Comparison of ENCODE assay signal across 8 cellular contexts in genomic region chr22:17213976-17214375, GRCh38. TPM values are rescaled to one million over a fixed set of nuclear protein-coding genes. Genes with fewer than 3 reads are reported as not detected.
A peak's percentile ranks its signal among the peaks of the same experiment; 100 is the strongest.
DNase-seq lines count a peak whose midpoint lies in the region; ATAC-seq, FAIRE-seq and TF ChIP-seq lines count a peak whose summit lies in the region.

No MANE protein-coding gene starts in this region.

- FAIRE-seq in K562 (lab: Jason Lieb, UNC), result peak; percentile 87

- no peak for TF ChIP-seq POLR2A in K562 (conservative IDR thresholded peaks at IDR 0.05)

- CTCF ChIA-PET in K562 (lab: Yijun Ruan, JAX; ENCODE audit: low intra/inter-chr PET ratio), result no interaction called here

- intact Hi-C loops in K562 (cut with micrococcal nuclease) (no loop called here), upper lobe of right lung (cut with DNase I) (no loop called here)

- 0% methylated on average over 7 of the region's 7 CpGs for WGBS in K562 (ENCODE audit: insufficient coverage, low coverage, missing lambda C conversion rate)
- 49 to 53% methylated on average over 7 of the region's 7 CpGs for WGBS in lung, 2 donors

- H3K36me3 ChIP-seq in SJCRH30, result no peaks in the 10 kb centered on the region
- H3K36me3 ChIP-seq in K562 (ENCODE audit: control insufficient read depth, insufficient read depth, low read length), result no peaks in the 10 kb centered on the region
- no peaks in the 10 kb centered on the region for H3K36me3 ChIP-seq in lung (ENCODE audit: control insufficient read depth in 2 of 2, insufficient read depth in 2 of 2, low read length in 2 of 2)
- no peaks in the 10 kb centered on the region for H3K36me3 ChIP-seq in upper lobe of right lung

- no peak overlapping the region for H2AFZ ChIP-seq in K562 (ENCODE audit: low read depth, low read length)

- no TSS peak for BruUV-seq in K562 (replicated peaks; lab: Mats Ljungman, UMichigan)

- H3K27me3 ChIP-seq in SJCRH30, result no peaks in the 10 kb centered on the region
- peaks cover 11 to 22% of the 10 kb centered on the region in 2 experiments; a peak in 3 of 5 replicates for H3K27me3 ChIP-seq in K562 (ENCODE audit: control insufficient read depth in 2 of 2, insufficient read depth in 2 of 2, low read length in 2 of 2)
- H3K27me3 ChIP-seq in lung (ENCODE audit: control insufficient read depth, insufficient read depth), result no peaks in the 10 kb centered on the region
- H3K27me3 ChIP-seq in upper lobe of right lung, result no peaks in the 10 kb centered on the region

- POLR2A ChIA-PET in K562 (lab: Yijun Ruan, JAX), result interaction anchor here (0.8 to 1.0 kb wide), 2 partner anchors 46 to 293 kb away, joined by 3 read pairs; no protein-coding TSS in a partner anchor

- H3K79me2 ChIP-seq in K562 (ENCODE audit: control insufficient read depth, insufficient read depth, low read length), result no peaks in the 10 kb centered on the region

- TF ChIP-seq EP300 in K562 (IDR thresholded peaks at IDR 0.05; ENCODE audit: low read length), result no peak

- in situ Hi-C loops in K562 (cut with MboI), result no loop called here

- H4K20me1 ChIP-seq in K562 (replicated peaks; ENCODE audit: control insufficient read depth, insufficient read depth, low read length), result no peaks in the 10 kb centered on the region

- ATAC-seq in K562 (peak; percentile 93), lung (ENCODE audit: insufficient read depth, low FRiP score) (no peak), upper lobe of right lung (peak; percentile 81), HG03571 (IDR thresholded peaks at IDR 0.05; ENCODE audit: unreplicated experiment) (no peak), GM21515 (IDR thresholded peaks at IDR 0.05; ENCODE audit: unreplicated experiment) (no peak)

- H3K4me1 ChIP-seq in SJCRH30, result no peaks in the 10 kb centered on the region
- H3K4me1 ChIP-seq in K562 (replicated peaks in 1 of 2; ENCODE audit: control insufficient read depth in 2 of 2, insufficient read depth in 2 of 2, low read length in 2 of 2), result no peaks in the 10 kb centered on the region
- no peaks in the 10 kb centered on the region for H3K4me1 ChIP-seq in lung (ENCODE audit: control insufficient read depth in 2 of 2, insufficient read depth in 2 of 2, low read length in 2 of 2)
- H3K4me1 ChIP-seq in upper lobe of right lung, result no peaks in the 10 kb centered on the region

- no peaks in the 10 kb centered on the region for H3K9me1 ChIP-seq in K562 (ENCODE audit: control insufficient read depth, insufficient read depth, low read length)

- no peaks in the 10 kb centered on the region for H3K9me3 ChIP-seq in SJCRH30 (replicated peaks)
- no peaks in the 10 kb centered on the region for H3K9me3 ChIP-seq in K562 (replicated peaks; ENCODE audit: control insufficient read depth, insufficient read depth, low read depth, low read length)
- no peaks in the 10 kb centered on the region for H3K9me3 ChIP-seq in lung (ENCODE audit: control insufficient read depth in 2 of 2, insufficient read depth in 1 of 2, low read length in 1 of 2)
- no peaks in the 10 kb centered on the region for H3K9me3 ChIP-seq in upper lobe of right lung

- no peak overlapping the region for H3K4me2 ChIP-seq in K562 (ENCODE audit: insufficient read depth, low read length)

- H3K4me3 ChIP-seq in SJCRH30 (no peak overlapping the region), K562 (no peak overlapping the region), lung (no peak overlapping the region), upper lobe of right lung (no peak overlapping the region)

- H3K27ac ChIP-seq in SJCRH30, result no peak overlapping the region
- H3K27ac ChIP-seq in K562 (ENCODE audit: extremely low read depth, low read depth, low read length), result no peak overlapping the region
- no peak overlapping the region for H3K27ac ChIP-seq in lung (ENCODE audit: low read depth in 1 of 2, low read length in 1 of 2)
- H3K27ac ChIP-seq in upper lobe of right lung, result no peak overlapping the region

- TF ChIP-seq CTCF in K562 (IDR thresholded peaks at IDR 0.05 in 2 of 3, conservative IDR thresholded peaks at IDR 0.05 in 1 of 3; ENCODE audit: insufficient read depth in 2 of 3, low read depth in 1 of 3, low read length in 3 of 3), result peak; percentile 57 to 69 (median 61)
- TF ChIP-seq CTCF in lung (IDR thresholded peaks at IDR 0.05; ENCODE audit: control extremely low read depth, extremely low read depth), result no peak
- peak; percentile 46 for TF ChIP-seq CTCF in upper lobe of right lung (IDR thresholded peaks at IDR 0.05)

- TF ChIP-seq RAD21 in K562 (CRISPR knock-in tag; conservative IDR thresholded peaks at IDR 0.05 in 1 of 2, IDR thresholded peaks at IDR 0.05 in 1 of 2), result peak in 1 of 2 experiments; percentile 40; a peak in 1 of 4 replicates

- DNase-seq in NCI-H146 (lab: John Stamatoyannopoulos, UW), result peak; percentile 6
- no peak for DNase-seq in NCI-H146 treated with DMSO at 0.1 percent for 48 hours (lab: John Stamatoyannopoulos, UW; ENCODE audit: unreplicated experiment)
- peak; percentile 57 to 71 for DNase-seq in SJCRH30
- peak; percentile 51 to 62 (median 60) for DNase-seq in K562 (ENCODE audit: extremely low read depth in 1 of 4, low spot score in 3 of 4)
- DNase-seq in lung (ENCODE audit: low spot score), result peak; percentile 67
- DNase-seq in upper lobe of right lung, result peak; percentile 75

- no peak overlapping the region for H3K9ac ChIP-seq in K562 (ENCODE audit: insufficient read depth in 1 of 2, low read depth in 2 of 2, low read length in 2 of 2)

TF ChIP-seq in K562, 482 proteins besides CTCF, POLR2A, EP300 and RAD21:
- TF ChIP-seq FOXO4 (CRISPR knock-in tag; IDR thresholded peaks at IDR 0.05) (no peak), NFIC (IDR thresholded peaks at IDR 0.05) (peak; percentile 93), CCAR2 (IDR thresholded peaks at IDR 0.05; ENCODE audit: low read depth, low read length) (no peak), MYBL2 (IDR thresholded peaks at IDR 0.05; ENCODE audit: low read depth) (no peak), MYBL2 (CRISPR knock-in tag; IDR thresholded peaks at IDR 0.05; ENCODE audit: borderline replicate concordance) (no peak), NFIX (CRISPR knock-in tag; IDR thresholded peaks at IDR 0.05; ENCODE audit: low read depth) (peak; percentile 34; the same call in 1 of the 2 replicates)

RNA-seq across cellular contexts. Expression of gene ADA2, which starts 5.3 kb away (rescaled TPM):
- total RNA-seq in SJCRH30 (2014; rRNA removed; shearing (Covaris generic)), result 0.10 and 0.28 TPM in 2 replicates
- not detected in 2 replicates for total RNA-seq in K562 (2011; cell fraction: chromatin; rRNA removed; ENCODE audit: low replicate concordance)
- not detected in 2 replicates for total RNA-seq in K562 (2011; cell fraction: nucleolus; rRNA removed)
- total RNA-seq in K562 (2011; cell fraction: nucleoplasm; rRNA removed), result not detected in 2 replicates
- not detected in 2 replicates for total RNA-seq in K562 (2014; rRNA removed)
- not detected in 2 replicates for total RNA-seq in K562 (2014; rRNA removed; fragmentation: Illumina TruSeq; extraction: Trizol)
- total RNA-seq in K562 (2015; rRNA removed; fragmentation: Illumina TruSeq; extraction: Trizol), result not detected in 2 replicates
- 0.20 and 0.44 TPM in 2 replicates for total RNA-seq in K562 (2021)
- not detected in 2 replicates for polyA plus RNA-seq in K562 (2011; rRNA removed)
- not detected in 2 replicates for polyA plus RNA-seq in K562 (2011; cell fraction: cytosol; rRNA removed)
- polyA plus RNA-seq in K562 (2011; cell fraction: nucleus; rRNA removed), result not detected in 2 replicates
- 0.10 TPM in 1 of 2 replicates, not detected in the other for polyA plus RNA-seq in K562 (2012)
- polyA plus RNA-seq in K562 (2014; fragmentation: Illumina TruSeq; extraction: Trizol), result not detected in 2 replicates
- not detected for polyA plus RNA-seq in K562 (2014; fragmentation: Nextera tagmentation; extraction: Ambion mirVana)
- not detected in 2 replicates for polyA plus RNA-seq in K562 (2014; rRNA removed)
- polyA minus RNA-seq in K562 (2011; rRNA and poly(A)+ RNA removed), result not detected in 2 replicates
- polyA minus RNA-seq in K562 (2011; cell fraction: cytosol; rRNA and poly(A)+ RNA removed), result not detected in 2 replicates
- not detected in 2 replicates for polyA minus RNA-seq in K562 (2011; cell fraction: nucleus; rRNA and poly(A)+ RNA removed)
- 10 to 100 TPM; 26.1 to 40.5 TPM for total RNA-seq in lung
- polyA plus RNA-seq in lung, result 10 to 100 TPM; 34.1 to 42.9 TPM
- 82.2 TPM for total RNA-seq in upper lobe of right lung

RNA-seq across cellular contexts. Expression of gene HDHD5, which starts 54.9 kb away (rescaled TPM):
- total RNA-seq in SJCRH30 (2014; rRNA removed; shearing (Covaris generic)), result 48.3 and 48.7 TPM in 2 replicates
- total RNA-seq in K562 (2011; cell fraction: chromatin; rRNA removed; ENCODE audit: low replicate concordance), result 12.3 and 28.7 TPM in 2 replicates
- 34.5 and 34.7 TPM in 2 replicates for total RNA-seq in K562 (2011; cell fraction: nucleolus; rRNA removed)
- total RNA-seq in K562 (2011; cell fraction: nucleoplasm; rRNA removed), result 23.5 and 27.0 TPM in 2 replicates
- total RNA-seq in K562 (2014; rRNA removed) (36.6 and 44.2 TPM in 2 replicates), K562 (2014; rRNA removed; fragmentation: Illumina TruSeq; extraction: Trizol) (11.5 and 14.4 TPM in 2 replicates), K562 (2015; rRNA removed; fragmentation: Illumina TruSeq; extraction: Trizol) (20.1 and 22.0 TPM in 2 replicates), K562 (2021) (29.7 and 32.2 TPM in 2 replicates), lung (10 to 100 TPM; 16.7 to 35.8 TPM), upper lobe of right lung (22.7 TPM)
- polyA plus RNA-seq in K562 (2011; rRNA removed) (23.1 and 28.7 TPM in 2 replicates), K562 (2014; fragmentation: Illumina TruSeq; extraction: Trizol) (24.2 and 26.8 TPM in 2 replicates), K562 (2014; fragmentation: Nextera tagmentation; extraction: Ambion mirVana) (1 to 10 TPM; 1.6 to 2.3 TPM), K562 (2014; rRNA removed) (33.9 and 40.0 TPM in 2 replicates), lung (10 to 100 TPM; 19.8 to 49.2 TPM)
- polyA plus RNA-seq in K562 (2011; cell fraction: cytosol; rRNA removed), result 37.2 and 54.8 TPM in 2 replicates
- polyA plus RNA-seq in K562 (2011; cell fraction: nucleus; rRNA removed), result 27.3 and 34.3 TPM in 2 replicates
- 15.1 and 22.1 TPM in 2 replicates for polyA plus RNA-seq in K562 (2012)
- 8.1 and 15.6 TPM in 2 replicates for polyA minus RNA-seq in K562 (2011; rRNA and poly(A)+ RNA removed)
- 13.9 and 15.7 TPM in 2 replicates for polyA minus RNA-seq in K562 (2011; cell fraction: cytosol; rRNA and poly(A)+ RNA removed)
- 12.2 and 12.3 TPM in 2 replicates for polyA minus RNA-seq in K562 (2011; cell fraction: nucleus; rRNA and poly(A)+ RNA removed)

Comparison
In these comparisons a context has a peak if more than half of its experiments do, and no peak if none do; other contexts are left out.
1. ATAC-seq: peak in K562 (single experiment) and upper lobe of right lung (single experiment); none in lung (single experiment), HG03571 (single experiment) and GM21515 (single experiment).
2. RNA of gene ADA2, which starts 5.3 kb away (total RNA-seq): 82.2 TPM in upper lobe of right lung (single experiment) and 26.1 to 40.5 TPM in lung; 0.10 to 0.28 TPM in SJCRH30 and 0.20 to 0.44 TPM in K562; every median in the first group is over 10 times any median in the second.